In genomic region chr22:25110846-25111578, GRCh38 we compare ENCODE assay signal across 8 cellular contexts.
DNase-seq lines count a peak whose midpoint lies in the region; ATAC-seq, FAIRE-seq and TF ChIP-seq lines count a peak whose summit lies in the region.

No MANE protein-coding gene starts in this region.

- in situ Hi-C loops in HepG2 (cut with HindIII; ENCODE audit: extremely low pct_ligation_motif_present, low pct_unique_long_range_greater_than_20kb), result no loop called here

- H3K4me1 ChIP-seq in BE2C, result peaks cover 4% of the 10 kb centered on the region; the same call in 1 of the 2 replicates
- H3K4me1 ChIP-seq in HepG2 (ENCODE audit: insufficient read depth, low read length), result peaks cover 59% of the 10 kb centered on the region

- intact Hi-C loops in HepG2 (cut with micrococcal nuclease; ENCODE audit: unreplicated experiment), result loop anchor here (1.0 kb wide), 3 partner anchors 9 to 58 kb away; no protein-coding TSS in a partner anchor

- 0% methylated on average over 7 of the region's 36 CpGs for WGBS in HepG2 (ENCODE audit: low lambda C conversion rate)

- peak overlapping the region; percentile 92 for H3K27ac ChIP-seq in HepG2 (ENCODE audit: extremely low read length, insufficient read depth, low read length)

- peak; percentile 89 for DNase-seq in BE2C
- peak; percentile 94 for DNase-seq in H7
- DNase-seq in NCI-H510A treated with DMSO at 0.1 percent for 48 hours (lab: John Stamatoyannopoulos, UW), result peak; percentile 61
- DNase-seq in activated CD4-positive, alpha-beta T cell treated with anti-CD3 and anti-CD28 coated beads, Interleukin-2, amount 50 U/mL, for 4 hours, result peak; percentile 35 to 37
- peak; percentile 78 to 91 for DNase-seq in dermis microvascular lymphatic vessel endothelial cell (ENCODE audit: low read depth in 2 of 2)
- peak; percentile 91 for DNase-seq in HepG2 (ENCODE audit: low spot score)
- DNase-seq in stimulated activated CD4-positive, alpha-beta T cell treated with anti-CD3 and anti-CD28 coated beads, Interleukin-2, amount 100 ng/mL, for 4 hours (ENCODE audit: low read depth), result peak; percentile 24

- no TSS peak for BruUV-seq in HepG2 (replicated peaks; lab: Mats Ljungman, UMichigan)

- TF ChIP-seq CTCF in BE2C (IDR thresholded peaks at IDR 0.05; ENCODE audit: low read depth, low read length) (peak; percentile 80), HepG2 (CRISPR knock-in tag; IDR thresholded peaks at IDR 0.05) (peak; percentile 79)

- no peak; the same call in 1 of the 2 replicates for TF ChIP-seq RAD21 in HepG2 (CRISPR knock-in tag; IDR thresholded peaks at IDR 0.05)

- H3K9ac ChIP-seq in HepG2 (ENCODE audit: insufficient read depth, low read depth, low read length), result peak overlapping the region; percentile 93

- H4K20me1 ChIP-seq in HepG2 (ENCODE audit: insufficient read depth, low read length), result no peaks in the 10 kb centered on the region

- no peak for FAIRE-seq in HepG2 (lab: Jason Lieb, UNC)

- H3K9me3 ChIP-seq in BE2C (no peaks in the 10 kb centered on the region), HepG2 (ENCODE audit: low read length) (no peaks in the 10 kb centered on the region)

- H2AFZ ChIP-seq in HepG2 (ENCODE audit: low read length), result no peak overlapping the region

- POLR2A ChIA-PET in HepG2 (lab: Yijun Ruan, JAX), result interaction anchor here (1.1 to 3.9 kb wide), 10 partner anchors 10 to 145 kb away, joined by 3 to 14 read pairs (median 6); no protein-coding TSS in a partner anchor

- peak; percentile 29 to 30; a peak in 1 of 4 replicates for TF ChIP-seq POLR2A in HepG2 (IDR thresholded peaks at IDR 0.05; ENCODE audit: insufficient read depth in 1 of 2, low read depth in 2 of 2, low read length in 2 of 2)

- ATAC-seq in HepG2 (peak; percentile 81), GM19395 (IDR thresholded peaks at IDR 0.05; ENCODE audit: unreplicated experiment) (no peak)

- H3K27me3 ChIP-seq in BE2C, result no peaks in the 10 kb centered on the region
- H3K27me3 ChIP-seq in H7 (ENCODE audit: control insufficient read depth, insufficient read depth, low read length), result no peaks in the 10 kb centered on the region
- H3K27me3 ChIP-seq in HepG2 (ENCODE audit: control insufficient read depth in 1 of 2, insufficient read depth in 2 of 2, low read length in 2 of 2), result no peaks in the 10 kb centered on the region; a peak in 1 of 5 replicates

- CTCF ChIA-PET in HepG2 (lab: Yijun Ruan, JAX; ENCODE audit: low intra/inter-chr PET ratio, low total read pairs), result interaction anchor here (1.1 to 1.3 kb wide), 2 partner anchors 30 to 61 kb away, joined by 3 to 4 read pairs; no protein-coding TSS in a partner anchor

- 0 out of 4 replicates have a peak, but pooled peaks of 1 of the 2 experiments have one; percentile 1 for TF ChIP-seq EP300 in HepG2 (IDR thresholded peaks at IDR 0.05; ENCODE audit: low read depth in 2 of 2, low read length in 2 of 2)
- no peak for TF ChIP-seq EP300 in HepG2 (CRISPR knock-in tag; IDR thresholded peaks at IDR 0.05; ENCODE audit: borderline replicate concordance)

- H3K79me2 ChIP-seq in HepG2 (ENCODE audit: insufficient read depth, low read length), result peaks cover 31% of the 10 kb centered on the region

- H3K36me3 ChIP-seq in BE2C (no peaks in the 10 kb centered on the region), H7 (replicated peaks; ENCODE audit: control insufficient read depth, insufficient read depth, low read length) (no peaks in the 10 kb centered on the region; the same call in 1 of the 2 replicates), HepG2 (replicated peaks in 1 of 2; ENCODE audit: control insufficient read depth in 1 of 2, insufficient read depth in 2 of 2, low read length in 2 of 2) (no peaks in the 10 kb centered on the region; a peak in 2 of 5 replicates)

- peak overlapping the region; percentile 99 for H3K4me2 ChIP-seq in HepG2 (ENCODE audit: low read depth, low read length)

- H3K4me3 ChIP-seq in BE2C (ENCODE audit: low read depth, low read length) (peak overlapping the region; percentile 84), H7 (ENCODE audit: insufficient read depth, low read depth, low read length) (peak overlapping the region; percentile 66), HepG2 (replicated peaks in 1 of 3; ENCODE audit: insufficient read depth in 1 of 3, low read depth in 2 of 3, low read length in 3 of 3) (peak overlapping the region; percentile 82 to 94 (median 84))

TF ChIP-seq in HepG2, 621 proteins besides CTCF, POLR2A, EP300 and RAD21 (continues in another document):
- TF ChIP-seq PRDM15 (CRISPR knock-in tag; IDR thresholded peaks at IDR 0.05), result no peak
- TF ChIP-seq TCF7L2 (IDR thresholded peaks at IDR 0.05; ENCODE audit: low read depth, low read length), result no peak
- TF ChIP-seq ZBTB21 (CRISPR knock-in tag; IDR thresholded peaks at IDR 0.05), result no peak
- no peak for TF ChIP-seq ZNF232 (CRISPR knock-in tag; IDR thresholded peaks at IDR 0.05; ENCODE audit: borderline replicate concordance)
- TF ChIP-seq TAF15 (IDR thresholded peaks at IDR 0.05; ENCODE audit: low read depth, low read length, poor library complexity, severe bottlenecking), result no peak
- TF ChIP-seq HDAC1 (CRISPR knock-in tag; IDR thresholded peaks at IDR 0.05), result no peak
- no peak for TF ChIP-seq ZFY (CRISPR knock-in tag; IDR thresholded peaks at IDR 0.05)
- no peak for TF ChIP-seq ZNF234 (CRISPR knock-in tag; conservative IDR thresholded peaks at IDR 0.05)
- TF ChIP-seq, protein P1, sequence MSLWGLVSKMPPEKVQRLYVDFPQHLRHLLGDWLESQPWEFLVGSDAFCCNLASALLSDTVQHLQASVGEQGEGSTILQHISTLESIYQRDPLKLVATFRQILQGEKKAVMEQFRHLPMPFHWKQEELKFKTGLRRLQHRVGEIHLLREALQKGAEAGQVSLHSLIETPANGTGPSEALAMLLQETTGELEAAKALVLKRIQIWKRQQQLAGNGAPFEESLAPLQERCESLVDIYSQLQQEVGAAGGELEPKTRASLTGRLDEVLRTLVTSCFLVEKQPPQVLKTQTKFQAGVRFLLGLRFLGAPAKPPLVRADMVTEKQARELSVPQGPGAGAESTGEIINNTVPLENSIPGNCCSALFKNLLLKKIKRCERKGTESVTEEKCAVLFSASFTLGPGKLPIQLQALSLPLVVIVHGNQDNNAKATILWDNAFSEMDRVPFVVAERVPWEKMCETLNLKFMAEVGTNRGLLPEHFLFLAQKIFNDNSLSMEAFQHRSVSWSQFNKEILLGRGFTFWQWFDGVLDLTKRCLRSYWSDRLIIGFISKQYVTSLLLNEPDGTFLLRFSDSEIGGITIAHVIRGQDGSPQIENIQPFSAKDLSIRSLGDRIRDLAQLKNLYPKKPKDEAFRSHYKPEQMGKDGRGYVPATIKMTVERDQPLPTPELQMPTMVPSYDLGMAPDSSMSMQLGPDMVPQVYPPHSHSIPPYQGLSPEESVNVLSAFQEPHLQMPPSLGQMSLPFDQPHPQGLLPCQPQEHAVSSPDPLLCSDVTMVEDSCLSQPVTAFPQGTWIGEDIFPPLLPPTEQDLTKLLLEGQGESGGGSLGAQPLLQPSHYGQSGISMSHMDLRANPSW (CRISPR knock-in tag; IDR thresholded peaks at IDR 0.05; ENCODE audit: borderline replicate concordance), result no peak
- no peak for TF ChIP-seq NKX3-1 (CRISPR knock-in tag; IDR thresholded peaks at IDR 0.05)
- no peak for TF ChIP-seq NR2F2 (IDR thresholded peaks at IDR 0.05; ENCODE audit: borderline replicate concordance, low read depth)
- no peak for TF ChIP-seq PCBP1 (IDR thresholded peaks at IDR 0.05; ENCODE audit: borderline replicate concordance, low read depth, low read length)
- no peak for TF ChIP-seq HOXA9 (CRISPR knock-in tag; IDR thresholded peaks at IDR 0.05; ENCODE audit: borderline replicate concordance)
- TF ChIP-seq, protein P2, sequence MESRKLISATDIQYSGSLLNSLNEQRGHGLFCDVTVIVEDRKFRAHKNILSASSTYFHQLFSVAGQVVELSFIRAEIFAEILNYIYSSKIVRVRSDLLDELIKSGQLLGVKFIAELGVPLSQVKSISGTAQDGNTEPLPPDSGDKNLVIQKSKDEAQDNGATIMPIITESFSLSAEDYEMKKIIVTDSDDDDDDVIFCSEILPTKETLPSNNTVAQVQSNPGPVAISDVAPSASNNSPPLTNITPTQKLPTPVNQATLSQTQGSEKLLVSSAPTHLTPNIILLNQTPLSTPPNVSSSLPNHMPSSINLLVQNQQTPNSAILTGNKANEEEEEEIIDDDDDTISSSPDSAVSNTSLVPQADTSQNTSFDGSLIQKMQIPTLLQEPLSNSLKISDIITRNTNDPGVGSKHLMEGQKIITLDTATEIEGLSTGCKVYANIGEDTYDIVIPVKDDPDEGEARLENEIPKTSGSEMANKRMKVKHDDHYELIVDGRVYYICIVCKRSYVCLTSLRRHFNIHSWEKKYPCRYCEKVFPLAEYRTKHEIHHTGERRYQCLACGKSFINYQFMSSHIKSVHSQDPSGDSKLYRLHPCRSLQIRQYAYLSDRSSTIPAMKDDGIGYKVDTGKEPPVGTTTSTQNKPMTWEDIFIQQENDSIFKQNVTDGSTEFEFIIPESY (CRISPR knock-in tag; IDR thresholded peaks at IDR 0.05), result no peak
- no peak for TF ChIP-seq FOSL1 (CRISPR knock-in tag; IDR thresholded peaks at IDR 0.05; ENCODE audit: borderline replicate concordance)

Comparison
In these comparisons a context has a peak if more than half of its experiments do, and no peak if none do; other contexts are left out.
1. DNase-seq: peak in every context shown above with its lines; median percentile 94 in H7; 91 in HepG2; 89 in BE2C; 84 in dermis microvascular lymphatic vessel endothelial cell; 61 in NCI-H510A treated with DMSO at 0.1 percent for 48 hours; 36 in activated CD4-positive, alpha-beta T cell treated with anti-CD3 and anti-CD28 coated beads, Interleukin-2, amount 50 U/mL, for 4 hours; 24 in stimulated activated CD4-positive, alpha-beta T cell treated with anti-CD3 and anti-CD28 coated beads, Interleukin-2, amount 100 ng/mL, for 4 hours.